Comparison of ENCODE assay signal across 8 cellular contexts in genomic region chr1:212286437-212287131, GRCh38. TPM values are rescaled to one million over a fixed set of nuclear protein-coding genes. Genes with fewer than 3 reads are reported as not detected.
A peak's percentile ranks its signal among the peaks of the same experiment; 100 is the strongest.
DNase-seq lines count a peak whose midpoint lies in the region; ATAC-seq and TF ChIP-seq lines count a peak whose summit lies in the region.

No MANE protein-coding gene starts in this region.

- H3K27ac ChIP-seq in esophagus squamous epithelium: peak overlapping the region; percentile 99 to 100 (median 100)

- peaks cover 15 to 58% (median 23%) of the 10 kb centered on the region in 3 donors for H3K4me1 ChIP-seq in esophagus squamous epithelium

- no peaks in the 10 kb centered on the region for H3K27me3 ChIP-seq in esophagus squamous epithelium

- no peaks in the 10 kb centered on the region for H3K36me3 ChIP-seq in esophagus squamous epithelium

- peak; percentile 41 for DNase-seq in AG10803 (ENCODE audit: low read depth)
- peak; percentile 16 for DNase-seq in H4 (ENCODE audit: low spot score)
- DNase-seq in esophagus squamous epithelium (lab: John Stamatoyannopoulos, UW): peak; percentile 44
- peak; percentile 23 for DNase-seq in omental fat pad (ENCODE audit: low spot score)

- intact Hi-C loops in esophagus squamous epithelium (cut with DNase I): no loop called here

- ATAC-seq in SK-N-SH treated with all-trans-retinoic acid at 6 μM for 48 hours (peak; percentile 0; the same call in 2 of the 3 replicates), omental fat pad (ENCODE audit: low FRiP score) (no peak), GM18520 (IDR thresholded peaks at IDR 0.05; ENCODE audit: unreplicated experiment) (no peak), GM18867 (IDR thresholded peaks at IDR 0.05; ENCODE audit: unreplicated experiment) (no peak), HG02623 (IDR thresholded peaks at IDR 0.05; ENCODE audit: unreplicated experiment) (no peak)

- TF ChIP-seq CTCF in AG10803 (conservative IDR thresholded peaks at IDR 0.05; ENCODE audit: low read length) (no peak), esophagus squamous epithelium (IDR thresholded peaks at IDR 0.05) (no peak), omental fat pad (IDR thresholded peaks at IDR 0.05) (no peak)

- peak overlapping the region; percentile 91 for H3K4me3 ChIP-seq in AG10803 (ENCODE audit: low read length)
- peak overlapping the region; percentile 81 to 98 (median 90) for H3K4me3 ChIP-seq in esophagus squamous epithelium

- no peaks in the 10 kb centered on the region for H3K9me3 ChIP-seq in esophagus squamous epithelium

- TF ChIP-seq POLR2A in esophagus squamous epithelium (IDR thresholded peaks at IDR 0.05): no peak

- WGBS in esophagus squamous epithelium, 2 donors: 0% methylated on average over 19 of the region's 19 CpGs

TF ChIP-seq in SK-N-SH treated with all-trans-retinoic acid at 6 μM for 48 hours, 23 proteins besides CTCF, POLR2A, EP300 and RAD21:
- no peak for TF ChIP-seq OSR1 (CRISPR knock-in tag; IDR thresholded peaks at IDR 0.05)
- no peak for TF ChIP-seq ZFP30 (CRISPR knock-in tag; IDR thresholded peaks at IDR 0.05)
- TF ChIP-seq TSHZ2 (CRISPR knock-in tag; IDR thresholded peaks at IDR 0.05): no peak
- no peak for TF ChIP-seq ESRRG (CRISPR knock-in tag; IDR thresholded peaks at IDR 0.05)
- no peak for TF ChIP-seq PPARA (CRISPR knock-in tag; IDR thresholded peaks at IDR 0.05; ENCODE audit: borderline replicate concordance)
- TF ChIP-seq POU6F1 (CRISPR knock-in tag; IDR thresholded peaks at IDR 0.05; ENCODE audit: borderline replicate concordance, low read depth): no peak
- TF ChIP-seq ZNF565 (CRISPR knock-in tag; conservative IDR thresholded peaks at IDR 0.05; ENCODE audit: low read depth): no peak
- TF ChIP-seq GLIS3 (CRISPR knock-in tag; IDR thresholded peaks at IDR 0.05): no peak
- TF ChIP-seq PATZ1 (CRISPR knock-in tag; IDR thresholded peaks at IDR 0.05; ENCODE audit: borderline replicate concordance): no peak
- no peak for TF ChIP-seq ZC3H10 (CRISPR knock-in tag; IDR thresholded peaks at IDR 0.05)
- no peak for TF ChIP-seq CSRNP3 (CRISPR knock-in tag; IDR thresholded peaks at IDR 0.05)
- TF ChIP-seq CREB5 (CRISPR knock-in tag; IDR thresholded peaks at IDR 0.05; ENCODE audit: low read depth): no peak
- TF ChIP-seq ZNF8 (CRISPR knock-in tag; IDR thresholded peaks at IDR 0.05): no peak
- no peak for TF ChIP-seq SNAI2 (CRISPR knock-in tag; IDR thresholded peaks at IDR 0.05)
- TF ChIP-seq ISL1 (CRISPR knock-in tag; IDR thresholded peaks at IDR 0.05): no peak

RNA-seq across cellular contexts. Expression of gene PPP2R5A, which starts 1.4 kb away (rescaled TPM):
- 15.1 and 18.4 TPM in 2 replicates for total RNA-seq in H4 (2014; rRNA removed; shearing (Covaris generic))
- total RNA-seq in esophagus squamous epithelium: 10 to 100 TPM; 57.5 to 78.8 (median 63.7) TPM
- 10 to 100 TPM; 34.8 to 98.6 (median 66.1) TPM for total RNA-seq in omental fat pad
